ENCODE assay signal across 8 cellular contexts in the genomic region with DNA sequence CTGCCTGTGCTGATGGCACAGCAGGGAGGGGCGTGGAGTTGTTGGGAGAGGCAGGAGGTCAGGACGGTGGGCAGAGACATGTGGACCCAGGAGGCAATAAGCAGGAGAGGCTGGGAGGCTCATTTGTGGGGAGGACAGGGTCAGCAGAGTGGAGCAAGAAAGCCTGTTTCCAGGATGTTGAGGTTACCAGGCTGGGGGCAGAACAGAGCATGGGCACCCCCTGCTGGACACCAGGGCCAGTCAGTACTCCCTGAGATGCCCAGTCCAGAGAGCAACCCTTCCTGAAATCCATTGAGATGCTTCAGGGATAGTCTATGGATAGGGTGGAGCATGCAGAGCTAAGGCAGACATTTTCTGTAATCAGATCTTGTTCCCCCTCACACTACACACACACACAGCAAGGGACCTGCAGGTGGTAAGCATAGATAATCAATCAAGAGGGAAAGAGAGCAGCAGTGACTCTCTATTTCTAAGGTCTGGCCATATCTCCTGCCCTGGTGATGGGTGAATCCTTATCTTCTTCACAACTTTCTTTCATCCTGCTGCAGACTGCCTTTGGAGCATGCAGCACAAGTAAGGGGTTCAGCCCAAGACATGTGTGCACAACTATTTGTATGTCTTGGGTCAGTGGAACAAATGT. TPM values are rescaled to one million over a fixed set of nuclear protein-coding genes. Genes with fewer than 3 reads are reported as not detected.
DNase-seq lines count a peak whose midpoint lies in the region; ATAC-seq and TF ChIP-seq lines count a peak whose summit lies in the region.

No MANE protein-coding gene starts in this region.

- TF ChIP-seq CTCF in fibroblast of villous mesenchyme (IDR thresholded peaks at IDR 0.05; ENCODE audit: insufficient read depth, low read depth, low read length) = peak; percentile 94

- no peak overlapping the region for H3K4me3 ChIP-seq in fibroblast of villous mesenchyme (ENCODE audit: low read depth, low read length)

- H3K4me3 Mint-ChIP-seq in naive thymus-derived CD8-positive, alpha-beta T cell = no peak overlapping the region

- H3K9me3 Mint-ChIP-seq in naive thymus-derived CD8-positive, alpha-beta T cell = no peaks in the 10 kb centered on the region

- H3K4me1 Mint-ChIP-seq in naive thymus-derived CD8-positive, alpha-beta T cell = no peaks in the 10 kb centered on the region

- no peak for ATAC-seq in HG03520 (IDR thresholded peaks at IDR 0.05; ENCODE audit: unreplicated experiment)
- ATAC-seq in naive thymus-derived CD8-positive, alpha-beta T cell = no peak

- H3K27ac Mint-ChIP-seq in naive thymus-derived CD8-positive, alpha-beta T cell = no peak overlapping the region

- peaks cover 2 to 27% (median 6%) of the 10 kb centered on the region in 5 donors for H3K27me3 Mint-ChIP-seq in naive thymus-derived CD8-positive, alpha-beta T cell

- TF ChIP-seq RAD21 in Ishikawa (IDR thresholded peaks at IDR 0.05; ENCODE audit: low read depth) = peak; percentile 74

- no peak for TF ChIP-seq EP300 in Ishikawa (IDR thresholded peaks at IDR 0.05; ENCODE audit: borderline replicate concordance)

- peak; percentile 54 for DNase-seq in NCI-H1105 treated with DMSO at 0.1 percent for 48 hours (lab: John Stamatoyannopoulos, UW)
- DNase-seq in NCI-H1105 (lab: John Stamatoyannopoulos, UW) = no peak
- DNase-seq in UCSD-AML1 (lab: John Stamatoyannopoulos, UW; ENCODE audit: unreplicated experiment) = peak; percentile 49
- DNase-seq in fibroblast of villous mesenchyme (ENCODE audit: low read depth) = peak; percentile 74
- DNase-seq in non-pigmented ciliary epithelial cell (ENCODE audit: low read depth) = peak; percentile 30
- DNase-seq in naive thymus-derived CD8-positive, alpha-beta T cell = no peak

- POLR2A ChIA-PET in naive thymus-derived CD8-positive, alpha-beta T cell (lab: Charles Lee) = no interaction called here

- H3K36me3 Mint-ChIP-seq in naive thymus-derived CD8-positive, alpha-beta T cell = no peaks in the 10 kb centered on the region

TF ChIP-seq in Ishikawa, 13 proteins besides CTCF, POLR2A, EP300 and RAD21:
- TF ChIP-seq USF1 (IDR thresholded peaks at IDR 0.05) (no peak), TAF1 (IDR thresholded peaks at IDR 0.05; ENCODE audit: low read depth) (no peak), CEBPB (IDR thresholded peaks at IDR 0.05) (no peak), FOXM1 (IDR thresholded peaks at IDR 0.05; ENCODE audit: borderline replicate concordance, low read depth) (no peak), TCF12 (IDR thresholded peaks at IDR 0.05; ENCODE audit: low read depth) (no peak), NFIC (IDR thresholded peaks at IDR 0.05) (no peak), TEAD4 (IDR thresholded peaks at IDR 0.05) (no peak), ZBTB7A (IDR thresholded peaks at IDR 0.05; ENCODE audit: low read depth) (no peak), EGR1 (IDR thresholded peaks at IDR 0.05) (no peak), CREB1 (IDR thresholded peaks at IDR 0.05; ENCODE audit: low read depth) (no peak), YY1 (IDR thresholded peaks at IDR 0.05; ENCODE audit: low read depth) (no peak), REST (IDR thresholded peaks at IDR 0.05; ENCODE audit: low read depth) (no peak)
- TF ChIP-seq, protein P1, sequence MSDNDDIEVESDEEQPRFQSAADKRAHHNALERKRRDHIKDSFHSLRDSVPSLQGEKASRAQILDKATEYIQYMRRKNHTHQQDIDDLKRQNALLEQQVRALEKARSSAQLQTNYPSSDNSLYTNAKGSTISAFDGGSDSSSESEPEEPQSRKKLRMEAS (IDR thresholded peaks at IDR 0.05) = no peak

RNA-seq across cellular contexts. Expression of gene MOCS1, which starts 41.7 kb away (rescaled TPM):
- total RNA-seq in fibroblast of villous mesenchyme = 5.2 and 10.8 TPM in 2 replicates
- 1 to 10 TPM; 3.1 to 3.4 TPM for total RNA-seq in naive thymus-derived CD8-positive, alpha-beta T cell
- 1 to 10 TPM in 2 of 3 donors, under 1 TPM in 1; 0.92 to 2.2 (median 1.6) TPM for polyA plus RNA-seq in naive thymus-derived CD8-positive, alpha-beta T cell

Comparison
In these comparisons a context has a peak if more than half of its experiments do, and no peak if none do; other contexts are left out.
1. DNase-seq: peak in NCI-H1105 treated with DMSO at 0.1 percent for 48 hours (single experiment), UCSD-AML1 (single experiment), fibroblast of villous mesenchyme (single experiment) and non-pigmented ciliary epithelial cell (single experiment); none in NCI-H1105 (single experiment) and naive thymus-derived CD8-positive, alpha-beta T cell (0 of 10).